ENCODE assay signal across 6 cellular contexts in the genomic region with DNA sequence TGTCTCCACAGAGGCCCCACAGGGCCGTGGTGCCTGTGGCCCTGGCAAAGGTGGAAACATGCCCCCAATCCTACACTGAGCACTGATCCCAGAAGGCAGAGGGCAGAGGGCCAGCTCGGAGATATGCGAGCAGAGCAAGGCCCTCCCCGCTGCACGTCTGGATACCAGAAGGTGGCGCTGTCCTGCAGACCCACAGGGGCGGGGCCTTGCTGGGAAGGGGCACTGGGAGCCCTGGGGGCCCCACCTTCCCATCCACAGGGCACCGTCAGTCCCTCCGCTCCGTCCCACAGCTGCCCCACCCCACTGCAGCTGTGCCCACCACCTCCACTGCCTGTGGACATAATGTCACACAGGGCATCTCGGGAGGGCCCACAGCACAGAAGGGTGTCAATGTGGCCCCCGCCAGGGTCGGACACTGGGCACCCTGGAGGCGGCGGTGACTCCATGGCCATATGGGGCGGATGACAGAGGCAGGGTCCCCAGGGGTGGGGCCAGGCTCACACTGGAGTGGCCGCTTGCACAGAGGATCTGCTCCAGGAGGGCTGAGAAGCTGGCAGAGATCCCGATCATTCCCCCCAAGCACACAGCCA.
DNase-seq lines count a peak whose midpoint lies in the region; FAIRE-seq and TF ChIP-seq lines count a peak whose summit lies in the region.

No MANE protein-coding gene starts in this region.

- no peak for FAIRE-seq in urothelium cell line (lab: Jason Lieb, UNC)

- H3K4me3 ChIP-seq in AG04449 (ENCODE audit: low read depth, low read length), result no peak overlapping the region

- CTCF ChIA-PET in AG04449 (lab: Yijun Ruan, JAX), result interaction anchor here (0.7 to 2.3 kb wide), 8 partner anchors 8 to 303 kb away, joined by 3 to 25 read pairs (median 4); a partner anchor contains a TSS
- CTCF ChIA-PET in HEK293T (lab: Yijun Ruan, JAX), result interaction anchor here (0.5 to 1.6 kb wide), 11 partner anchors 8 to 124 kb away, joined by 3 to 11 read pairs (median 3); a partner anchor contains a TSS

- DNase-seq in AG04449 (ENCODE audit: low read depth, low spot score) (no peak), HEK293T (ENCODE audit: extremely low spot score) (peak; percentile 79), hypothalamus (lab: John Stamatoyannopoulos, UW) (peak in 33 of 51 donors; percentile 17 to 79 (median 46)), urothelium cell line (ENCODE audit: low spot score) (peak; percentile 30), NCI-H1048 (lab: John Stamatoyannopoulos, UW) (no peak)
- DNase-seq in activated CD4-positive, alpha-beta T cell treated with anti-CD3 and anti-CD28 coated beads, Interleukin-2, amount 50 U/mL, for 48 hours, result peak; percentile 34 to 49

- peak; percentile 89 for TF ChIP-seq CTCF in AG04449 (IDR thresholded peaks at IDR 0.05; ENCODE audit: insufficient read depth, low read length, missing control alignments)

- POLR2A ChIA-PET in AG04449 (lab: Yijun Ruan, JAX) (interaction anchor here (1.4 kb wide), 1 partner anchor 10 kb away, joined by 3 read pairs; a partner anchor contains a TSS), HEK293T (lab: Yijun Ruan, JAX) (interaction anchor here (0.7 to 1.9 kb wide), 4 partner anchors 10 to 25 kb away, joined by 3 to 7 read pairs (median 3); a partner anchor contains a TSS)

TF ChIP-seq in HEK293T, 16 proteins besides CTCF, POLR2A, EP300 and RAD21:
- TF ChIP-seq FOXM1 (IDR thresholded peaks at IDR 0.05; ENCODE audit: borderline replicate concordance), result no peak
- no peak for TF ChIP-seq ZNF384 (IDR thresholded peaks at IDR 0.05)
- no peak for TF ChIP-seq FOXA1 (IDR thresholded peaks at IDR 0.05)
- no peak for TF ChIP-seq BHLHE40 (IDR thresholded peaks at IDR 0.05; ENCODE audit: borderline replicate concordance)
- TF ChIP-seq, protein P1, sequence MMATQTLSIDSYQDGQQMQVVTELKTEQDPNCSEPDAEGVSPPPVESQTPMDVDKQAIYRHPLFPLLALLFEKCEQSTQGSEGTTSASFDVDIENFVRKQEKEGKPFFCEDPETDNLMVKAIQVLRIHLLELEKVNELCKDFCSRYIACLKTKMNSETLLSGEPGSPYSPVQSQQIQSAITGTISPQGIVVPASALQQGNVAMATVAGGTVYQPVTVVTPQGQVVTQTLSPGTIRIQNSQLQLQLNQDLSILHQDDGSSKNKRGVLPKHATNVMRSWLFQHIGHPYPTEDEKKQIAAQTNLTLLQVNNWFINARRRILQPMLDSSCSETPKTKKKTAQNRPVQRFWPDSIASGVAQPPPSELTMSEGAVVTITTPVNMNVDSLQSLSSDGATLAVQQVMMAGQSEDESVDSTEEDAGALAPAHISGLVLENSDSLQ (IDR thresholded peaks at IDR 0.05), result no peak
- no peak for TF ChIP-seq SUZ12 (IDR thresholded peaks at IDR 0.05)
- TF ChIP-seq SP1 (IDR thresholded peaks at IDR 0.05), result no peak
- no peak for TF ChIP-seq FOXK2 (IDR thresholded peaks at IDR 0.05)
- TF ChIP-seq HDGF (IDR thresholded peaks at IDR 0.05; ENCODE audit: borderline replicate concordance), result no peak
- no peak for TF ChIP-seq CTBP1 (IDR thresholded peaks at IDR 0.05; ENCODE audit: borderline replicate concordance)
- TF ChIP-seq ARNT (IDR thresholded peaks at IDR 0.05), result no peak
- TF ChIP-seq L3MBTL2 (conservative IDR thresholded peaks at IDR 0.05), result no peak
- no peak for TF ChIP-seq NFRKB (IDR thresholded peaks at IDR 0.05)
- TF ChIP-seq LEF1 (IDR thresholded peaks at IDR 0.05; ENCODE audit: borderline replicate concordance), result no peak
- TF ChIP-seq TARDBP (IDR thresholded peaks at IDR 0.05), result no peak
- TF ChIP-seq ELF4 (IDR thresholded peaks at IDR 0.05), result no peak

Comparison
In these comparisons a context has a peak if more than half of its experiments do, and no peak if none do; other contexts are left out.
1. DNase-seq: peak in HEK293T (single experiment), activated CD4-positive, alpha-beta T cell treated with anti-CD3 and anti-CD28 coated beads, Interleukin-2, amount 50 U/mL, for 48 hours (2 of 2), hypothalamus (33 of 51) and urothelium cell line (single experiment); none in AG04449 (single experiment) and NCI-H1048 (single experiment).